ENCODE assay signal across 1 cellular context in the genomic region with DNA sequence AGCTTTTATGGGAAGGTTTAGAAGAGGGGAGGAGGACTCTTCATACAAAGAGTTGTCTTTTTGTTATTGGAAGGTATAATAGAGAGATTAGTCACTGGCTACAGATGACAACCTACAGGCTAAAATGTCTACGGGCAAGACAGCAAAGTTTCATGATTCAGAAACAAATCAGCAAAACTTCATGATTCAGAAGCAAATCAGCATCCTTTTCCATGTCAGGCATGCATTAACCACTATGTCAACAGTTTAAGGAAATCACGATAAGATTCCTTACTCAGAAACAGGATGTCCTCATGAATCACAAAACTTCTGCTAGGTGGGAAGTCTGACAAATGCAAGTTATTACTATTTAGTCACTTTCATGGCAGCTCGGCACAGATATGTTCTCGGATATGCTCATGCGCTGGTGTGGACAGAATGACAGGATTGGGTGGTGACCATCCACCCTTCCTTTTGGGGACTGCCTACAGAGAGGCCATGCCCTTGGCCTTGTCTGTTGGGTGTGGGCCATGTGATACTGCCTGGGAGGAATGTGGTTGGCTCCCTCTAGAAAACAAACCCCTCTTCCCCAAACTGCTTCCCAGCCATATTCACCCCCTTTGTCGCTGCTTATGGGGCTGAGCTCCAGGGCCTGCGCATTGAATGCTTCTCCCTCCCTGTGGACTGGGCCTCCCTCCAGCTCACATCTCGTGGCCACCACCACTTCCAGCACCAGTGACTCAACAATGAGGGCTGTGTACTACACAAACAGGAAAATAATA.
TF ChIP-seq lines count a peak whose summit lies in the region.

No MANE protein-coding gene starts in this region.

TF ChIP-seq in HepG2, 621 proteins besides CTCF, POLR2A, EP300 and RAD21 (continues in another document):
- TF ChIP-seq ZNF546 (CRISPR knock-in tag; conservative IDR thresholded peaks at IDR 0.05) (no peak), ZNF598 (CRISPR knock-in tag; IDR thresholded peaks at IDR 0.05; ENCODE audit: borderline replicate concordance) (0 out of 2 replicates have a peak, but pooled peaks have one; percentile 23), ZFP36 (IDR thresholded peaks at IDR 0.05; ENCODE audit: borderline replicate concordance, low read depth, low read length, partially characterized antibody) (no peak), ZNF577 (CRISPR knock-in tag; IDR thresholded peaks at IDR 0.05; ENCODE audit: borderline replicate concordance, low read depth) (no peak), ZC3H13 (CRISPR knock-in tag; IDR thresholded peaks at IDR 0.05) (no peak), TOE1 (CRISPR knock-in tag; IDR thresholded peaks at IDR 0.05) (no peak), ZNF569 (CRISPR knock-in tag; IDR thresholded peaks at IDR 0.05; ENCODE audit: borderline replicate concordance) (no peak), SNAI1 (CRISPR knock-in tag; IDR thresholded peaks at IDR 0.05; ENCODE audit: borderline replicate concordance) (no peak), WIZ (CRISPR knock-in tag; IDR thresholded peaks at IDR 0.05) (0 out of 2 replicates have a peak, but pooled peaks have one; percentile 27), KDM3A (CRISPR knock-in tag; IDR thresholded peaks at IDR 0.05; ENCODE audit: low read depth) (0 out of 2 replicates have a peak, but pooled peaks have one; percentile 24), ZFYVE20 (CRISPR knock-in tag; IDR thresholded peaks at IDR 0.05; ENCODE audit: borderline replicate concordance, low read depth) (no peak), ZNF430 (CRISPR knock-in tag; IDR thresholded peaks at IDR 0.05) (no peak), POLR2AphosphoS2 (IDR thresholded peaks at IDR 0.05; ENCODE audit: low read depth, low read length) (no peak), GABPB1 (CRISPR knock-in tag; IDR thresholded peaks at IDR 0.05) (0 out of 2 replicates have a peak, but pooled peaks have one; percentile 2), NR1H2 (CRISPR knock-in tag; IDR thresholded peaks at IDR 0.05; ENCODE audit: borderline replicate concordance, low read depth) (no peak), ZMAT3 (CRISPR knock-in tag; conservative IDR thresholded peaks at IDR 0.05) (0 out of 2 replicates have a peak, but pooled peaks have one; percentile 32), NFE2L2 (IDR thresholded peaks at IDR 0.05; ENCODE audit: low read length) (no peak)
- TF ChIP-seq, protein P1, sequence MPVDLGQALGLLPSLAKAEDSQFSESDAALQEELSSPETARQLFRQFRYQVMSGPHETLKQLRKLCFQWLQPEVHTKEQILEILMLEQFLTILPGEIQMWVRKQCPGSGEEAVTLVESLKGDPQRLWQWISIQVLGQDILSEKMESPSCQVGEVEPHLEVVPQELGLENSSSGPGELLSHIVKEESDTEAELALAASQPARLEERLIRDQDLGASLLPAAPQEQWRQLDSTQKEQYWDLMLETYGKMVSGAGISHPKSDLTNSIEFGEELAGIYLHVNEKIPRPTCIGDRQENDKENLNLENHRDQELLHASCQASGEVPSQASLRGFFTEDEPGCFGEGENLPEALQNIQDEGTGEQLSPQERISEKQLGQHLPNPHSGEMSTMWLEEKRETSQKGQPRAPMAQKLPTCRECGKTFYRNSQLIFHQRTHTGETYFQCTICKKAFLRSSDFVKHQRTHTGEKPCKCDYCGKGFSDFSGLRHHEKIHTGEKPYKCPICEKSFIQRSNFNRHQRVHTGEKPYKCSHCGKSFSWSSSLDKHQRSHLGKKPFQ (CRISPR knock-in tag; IDR thresholded peaks at IDR 0.05; ENCODE audit: insufficient replicate concordance), result no peak
- TF ChIP-seq, protein P2, sequence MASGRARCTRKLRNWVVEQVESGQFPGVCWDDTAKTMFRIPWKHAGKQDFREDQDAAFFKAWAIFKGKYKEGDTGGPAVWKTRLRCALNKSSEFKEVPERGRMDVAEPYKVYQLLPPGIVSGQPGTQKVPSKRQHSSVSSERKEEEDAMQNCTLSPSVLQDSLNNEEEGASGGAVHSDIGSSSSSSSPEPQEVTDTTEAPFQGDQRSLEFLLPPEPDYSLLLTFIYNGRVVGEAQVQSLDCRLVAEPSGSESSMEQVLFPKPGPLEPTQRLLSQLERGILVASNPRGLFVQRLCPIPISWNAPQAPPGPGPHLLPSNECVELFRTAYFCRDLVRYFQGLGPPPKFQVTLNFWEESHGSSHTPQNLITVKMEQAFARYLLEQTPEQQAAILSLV (CRISPR knock-in tag; IDR thresholded peaks at IDR 0.05; ENCODE audit: borderline replicate concordance), result no peak
- TF ChIP-seq, protein P3, sequence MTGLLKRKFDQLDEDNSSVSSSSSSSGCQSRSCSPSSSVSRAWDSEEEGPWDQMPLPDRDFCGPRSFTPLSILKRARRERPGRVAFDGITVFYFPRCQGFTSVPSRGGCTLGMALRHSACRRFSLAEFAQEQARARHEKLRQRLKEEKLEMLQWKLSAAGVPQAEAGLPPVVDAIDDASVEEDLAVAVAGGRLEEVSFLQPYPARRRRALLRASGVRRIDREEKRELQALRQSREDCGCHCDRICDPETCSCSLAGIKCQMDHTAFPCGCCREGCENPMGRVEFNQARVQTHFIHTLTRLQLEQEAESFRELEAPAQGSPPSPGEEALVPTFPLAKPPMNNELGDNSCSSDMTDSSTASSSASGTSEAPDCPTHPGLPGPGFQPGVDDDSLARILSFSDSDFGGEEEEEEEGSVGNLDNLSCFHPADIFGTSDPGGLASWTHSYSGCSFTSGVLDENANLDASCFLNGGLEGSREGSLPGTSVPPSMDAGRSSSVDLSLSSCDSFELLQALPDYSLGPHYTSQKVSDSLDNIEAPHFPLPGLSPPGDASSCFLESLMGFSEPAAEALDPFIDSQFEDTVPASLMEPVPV (CRISPR knock-in tag; IDR thresholded peaks at IDR 0.05), result no peak
- TF ChIP-seq, protein P4, sequence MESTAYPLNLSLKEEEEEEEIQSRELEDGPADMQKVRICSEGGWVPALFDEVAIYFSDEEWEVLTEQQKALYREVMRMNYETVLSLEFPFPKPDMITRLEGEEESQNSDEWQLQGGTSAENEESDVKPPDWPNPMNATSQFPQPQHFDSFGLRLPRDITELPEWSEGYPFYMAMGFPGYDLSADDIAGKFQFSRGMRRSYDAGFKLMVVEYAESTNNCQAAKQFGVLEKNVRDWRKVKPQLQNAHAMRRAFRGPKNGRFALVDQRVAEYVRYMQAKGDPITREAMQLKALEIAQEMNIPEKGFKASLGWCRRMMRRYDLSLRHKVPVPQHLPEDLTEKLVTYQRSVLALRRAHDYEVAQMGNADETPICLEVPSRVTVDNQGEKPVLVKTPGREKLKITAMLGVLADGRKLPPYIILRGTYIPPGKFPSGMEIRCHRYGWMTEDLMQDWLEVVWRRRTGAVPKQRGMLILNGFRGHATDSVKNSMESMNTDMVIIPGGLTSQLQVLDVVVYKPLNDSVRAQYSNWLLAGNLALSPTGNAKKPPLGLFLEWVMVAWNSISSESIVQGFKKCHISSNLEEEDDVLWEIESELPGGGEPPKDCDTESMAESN (CRISPR knock-in tag; conservative IDR thresholded peaks at IDR 0.05), result no peak
- TF ChIP-seq, protein P5, sequence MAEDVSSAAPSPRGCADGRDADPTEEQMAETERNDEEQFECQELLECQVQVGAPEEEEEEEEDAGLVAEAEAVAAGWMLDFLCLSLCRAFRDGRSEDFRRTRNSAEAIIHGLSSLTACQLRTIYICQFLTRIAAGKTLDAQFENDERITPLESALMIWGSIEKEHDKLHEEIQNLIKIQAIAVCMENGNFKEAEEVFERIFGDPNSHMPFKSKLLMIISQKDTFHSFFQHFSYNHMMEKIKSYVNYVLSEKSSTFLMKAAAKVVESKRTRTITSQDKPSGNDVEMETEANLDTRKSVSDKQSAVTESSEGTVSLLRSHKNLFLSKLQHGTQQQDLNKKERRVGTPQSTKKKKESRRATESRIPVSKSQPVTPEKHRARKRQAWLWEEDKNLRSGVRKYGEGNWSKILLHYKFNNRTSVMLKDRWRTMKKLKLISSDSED (CRISPR knock-in tag; IDR thresholded peaks at IDR 0.05), result no peak
- TF ChIP-seq, protein P6, sequence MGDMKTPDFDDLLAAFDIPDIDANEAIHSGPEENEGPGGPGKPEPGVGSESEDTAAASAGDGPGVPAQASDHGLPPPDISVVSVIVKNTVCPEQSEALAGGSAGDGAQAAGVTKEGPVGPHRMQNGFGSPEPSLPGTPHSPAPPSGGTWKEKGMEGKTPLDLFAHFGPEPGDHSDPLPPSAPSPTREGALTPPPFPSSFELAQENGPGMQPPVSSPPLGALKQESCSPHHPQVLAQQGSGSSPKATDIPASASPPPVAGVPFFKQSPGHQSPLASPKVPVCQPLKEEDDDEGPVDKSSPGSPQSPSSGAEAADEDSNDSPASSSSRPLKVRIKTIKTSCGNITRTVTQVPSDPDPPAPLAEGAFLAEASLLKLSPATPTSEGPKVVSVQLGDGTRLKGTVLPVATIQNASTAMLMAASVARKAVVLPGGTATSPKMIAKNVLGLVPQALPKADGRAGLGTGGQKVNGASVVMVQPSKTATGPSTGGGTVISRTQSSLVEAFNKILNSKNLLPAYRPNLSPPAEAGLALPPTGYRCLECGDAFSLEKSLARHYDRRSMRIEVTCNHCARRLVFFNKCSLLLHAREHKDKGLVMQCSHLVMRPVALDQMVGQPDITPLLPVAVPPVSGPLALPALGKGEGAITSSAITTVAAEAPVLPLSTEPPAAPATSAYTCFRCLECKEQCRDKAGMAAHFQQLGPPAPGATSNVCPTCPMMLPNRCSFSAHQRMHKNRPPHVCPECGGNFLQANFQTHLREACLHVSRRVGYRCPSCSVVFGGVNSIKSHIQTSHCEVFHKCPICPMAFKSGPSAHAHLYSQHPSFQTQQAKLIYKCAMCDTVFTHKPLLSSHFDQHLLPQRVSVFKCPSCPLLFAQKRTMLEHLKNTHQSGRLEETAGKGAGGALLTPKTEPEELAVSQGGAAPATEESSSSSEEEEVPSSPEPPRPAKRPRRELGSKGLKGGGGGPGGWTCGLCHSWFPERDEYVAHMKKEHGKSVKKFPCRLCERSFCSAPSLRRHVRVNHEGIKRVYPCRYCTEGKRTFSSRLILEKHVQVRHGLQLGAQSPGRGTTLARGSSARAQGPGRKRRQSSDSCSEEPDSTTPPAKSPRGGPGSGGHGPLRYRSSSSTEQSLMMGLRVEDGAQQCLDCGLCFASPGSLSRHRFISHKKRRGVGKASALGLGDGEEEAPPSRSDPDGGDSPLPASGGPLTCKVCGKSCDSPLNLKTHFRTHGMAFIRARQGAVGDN (CRISPR knock-in tag; IDR thresholded peaks at IDR 0.05), result peak; percentile 63
- TF ChIP-seq, protein P7, sequence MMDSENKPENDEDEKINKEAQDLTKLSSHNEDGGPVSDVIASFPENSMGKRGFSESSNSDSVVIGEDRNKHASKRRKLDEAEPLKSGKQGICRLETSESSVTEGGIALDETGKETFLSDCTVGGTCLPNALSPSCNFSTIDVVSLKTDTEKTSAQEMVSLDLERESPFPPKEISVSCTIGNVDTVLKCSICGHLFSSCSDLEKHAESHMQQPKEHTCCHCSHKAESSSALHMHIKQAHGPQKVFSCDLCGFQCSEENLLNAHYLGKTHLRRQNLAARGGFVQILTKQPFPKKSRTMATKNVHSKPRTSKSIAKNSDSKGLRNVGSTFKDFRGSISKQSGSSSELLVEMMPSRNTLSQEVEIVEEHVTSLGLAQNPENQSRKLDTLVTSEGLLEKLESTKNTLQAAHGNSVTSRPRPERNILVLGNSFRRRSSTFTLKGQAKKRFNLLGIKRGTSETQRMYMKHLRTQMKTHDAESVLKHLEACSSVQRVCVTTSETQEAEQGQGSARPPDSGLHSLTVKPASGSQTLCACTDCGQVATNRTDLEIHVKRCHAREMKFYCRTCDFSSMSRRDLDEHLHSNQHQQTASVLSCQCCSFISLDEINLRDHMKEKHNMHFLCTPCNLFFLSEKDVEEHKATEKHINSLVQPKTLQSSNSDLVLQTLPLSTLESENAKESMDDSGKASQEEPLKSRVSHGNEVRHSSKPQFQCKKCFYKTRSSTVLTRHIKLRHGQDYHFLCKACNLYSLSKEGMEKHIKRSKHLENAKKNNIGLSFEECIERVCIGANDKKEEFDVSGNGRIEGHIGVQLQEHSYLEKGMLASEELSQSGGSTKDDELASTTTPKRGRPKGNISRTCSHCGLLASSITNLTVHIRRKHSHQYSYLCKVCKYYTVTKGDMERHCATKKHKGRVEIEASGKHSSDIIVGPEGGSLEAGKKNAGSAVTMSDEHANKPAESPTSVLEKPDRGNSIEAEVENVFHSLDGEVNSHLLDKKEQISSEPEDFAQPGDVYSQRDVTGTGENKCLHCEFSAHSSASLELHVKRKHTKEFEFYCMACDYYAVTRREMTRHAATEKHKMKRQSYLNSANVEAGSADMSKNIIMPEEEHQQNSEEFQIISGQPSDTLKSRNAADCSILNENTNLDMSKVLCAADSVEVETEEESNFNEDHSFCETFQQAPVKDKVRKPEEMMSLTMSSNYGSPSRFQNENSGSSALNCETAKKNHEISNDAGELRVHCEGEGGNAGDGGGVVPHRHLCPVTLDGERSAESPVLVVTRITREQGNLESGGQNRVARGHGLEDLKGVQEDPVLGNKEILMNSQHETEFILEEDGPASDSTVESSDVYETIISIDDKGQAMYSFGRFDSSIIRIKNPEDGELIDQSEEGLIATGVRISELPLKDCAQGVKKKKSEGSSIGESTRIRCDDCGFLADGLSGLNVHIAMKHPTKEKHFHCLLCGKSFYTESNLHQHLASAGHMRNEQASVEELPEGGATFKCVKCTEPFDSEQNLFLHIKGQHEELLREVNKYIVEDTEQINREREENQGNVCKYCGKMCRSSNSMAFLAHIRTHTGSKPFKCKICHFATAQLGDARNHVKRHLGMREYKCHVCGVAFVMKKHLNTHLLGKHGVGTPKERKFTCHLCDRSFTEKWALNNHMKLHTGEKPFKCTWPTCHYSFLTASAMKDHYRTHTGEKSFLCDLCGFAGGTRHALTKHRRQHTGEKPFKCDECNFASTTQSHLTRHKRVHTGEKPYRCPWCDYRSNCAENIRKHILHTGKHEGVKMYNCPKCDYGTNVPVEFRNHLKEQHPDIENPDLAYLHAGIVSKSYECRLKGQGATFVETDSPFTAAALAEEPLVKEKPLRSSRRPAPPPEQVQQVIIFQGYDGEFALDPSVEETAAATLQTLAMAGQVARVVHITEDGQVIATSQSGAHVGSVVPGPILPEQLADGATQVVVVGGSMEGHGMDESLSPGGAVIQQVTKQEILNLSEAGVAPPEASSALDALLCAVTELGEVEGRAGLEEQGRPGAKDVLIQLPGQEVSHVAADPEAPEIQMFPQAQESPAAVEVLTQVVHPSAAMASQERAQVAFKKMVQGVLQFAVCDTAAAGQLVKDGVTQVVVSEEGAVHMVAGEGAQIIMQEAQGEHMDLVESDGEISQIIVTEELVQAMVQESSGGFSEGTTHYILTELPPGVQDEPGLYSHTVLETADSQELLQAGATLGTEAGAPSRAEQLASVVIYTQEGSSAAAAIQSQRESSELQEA (CRISPR knock-in tag; IDR thresholded peaks at IDR 0.05; ENCODE audit: not compliant biosample characterization), result no peak
- TF ChIP-seq, protein P8, sequence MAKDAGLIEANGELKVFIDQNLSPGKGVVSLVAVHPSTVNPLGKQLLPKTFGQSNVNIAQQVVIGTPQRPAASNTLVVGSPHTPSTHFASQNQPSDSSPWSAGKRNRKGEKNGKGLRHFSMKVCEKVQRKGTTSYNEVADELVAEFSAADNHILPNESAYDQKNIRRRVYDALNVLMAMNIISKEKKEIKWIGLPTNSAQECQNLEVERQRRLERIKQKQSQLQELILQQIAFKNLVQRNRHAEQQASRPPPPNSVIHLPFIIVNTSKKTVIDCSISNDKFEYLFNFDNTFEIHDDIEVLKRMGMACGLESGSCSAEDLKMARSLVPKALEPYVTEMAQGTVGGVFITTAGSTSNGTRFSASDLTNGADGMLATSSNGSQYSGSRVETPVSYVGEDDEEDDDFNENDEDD (CRISPR knock-in tag; IDR thresholded peaks at IDR 0.05; ENCODE audit: borderline replicate concordance), result no peak
